In genomic region chr20:25194333-25194972, GRCh38 we compare ENCODE assay signal across 10 cellular contexts. TPM values are rescaled to one million over a fixed set of nuclear protein-coding genes. Genes with fewer than 3 reads are reported as not detected.
DNase-seq lines count a peak whose midpoint lies in the region; ATAC-seq and TF ChIP-seq lines count a peak whose summit lies in the region.
"Had no signal": no experiment of that assay in that cellular context is flagged by ENCODE, and none has a peak within 500 bp of the region (broad histone marks: within the 10 kb centered on the region; RNA-seq: fewer than 3 reads in every experiment).

No MANE protein-coding gene starts in this region.

- in situ Hi-C loops in GM23248 (cut with MboI) = no loop called here

- H2BK5ac ChIP-seq in neuronal stem cell (ENCODE audit: low read length) = no peak overlapping the region

- peak overlapping the region in 4 of 5 experiments; percentile 74 to 95 (median 92) for H3K27ac Mint-ChIP-seq in brain

- H3K4me1 ChIP-seq in BLaER1 (peaks cover 44% of the 10 kb centered on the region), GM23248 (ENCODE audit: insufficient read depth) (peaks cover 8% of the 10 kb centered on the region), neuronal stem cell (ENCODE audit: control insufficient read depth in 2 of 2, insufficient read depth in 1 of 2, low read depth in 1 of 2, low read length in 2 of 2) (peaks cover 14 to 15% of the 10 kb centered on the region in 2 donors)

- peak overlapping the region; percentile 37 for H2AK5ac ChIP-seq in neuronal stem cell (ENCODE audit: low read depth, low read length)

- no peak for TF ChIP-seq CTCF in brain (conservative IDR thresholded peaks at IDR 0.05)

- ATAC-seq in GM19324 (IDR thresholded peaks at IDR 0.05; ENCODE audit: low FRiP score, unreplicated experiment) = no peak

- H3K9me2 ChIP-seq in GM23248 (ENCODE audit: insufficient read depth) = no peaks in the 10 kb centered on the region

- H4K8ac ChIP-seq in neuronal stem cell (ENCODE audit: low read depth, low read length) = no peak overlapping the region

- H2AFZ ChIP-seq in GM23248 = peak overlapping the region; percentile 91; the same call in 1 of the 2 replicates
- H2AFZ ChIP-seq in neuronal stem cell (ENCODE audit: low read length) = no peak overlapping the region

- no peaks in the 10 kb centered on the region for H3K36me3 Mint-ChIP-seq in brain

- peak overlapping the region; percentile 32 for H2BK120ac ChIP-seq in neuronal stem cell (ENCODE audit: low read depth, low read length)

- H3K14ac ChIP-seq in neuronal stem cell (ENCODE audit: low read length) = no peak overlapping the region

- no peak overlapping the region for H2BK15ac ChIP-seq in neuronal stem cell (ENCODE audit: low read length)

- H3K9ac ChIP-seq in BLaER1 = no peak overlapping the region
- no peak overlapping the region for H3K9ac ChIP-seq in GM23248
- H3K9ac ChIP-seq in neuronal stem cell (ENCODE audit: low read depth, low read length, poor library complexity) = no peak overlapping the region

- H3K9me3 ChIP-seq in BLaER1 = peaks cover 9% of the 10 kb centered on the region
- no peaks in the 10 kb centered on the region for H3K9me3 ChIP-seq in GM23248 (ENCODE audit: low read depth)
- no peaks in the 10 kb centered on the region for H3K9me3 ChIP-seq in neuronal stem cell (replicated peaks in 1 of 2; ENCODE audit: control insufficient read depth in 2 of 2, insufficient read depth in 1 of 2, low read depth in 1 of 2, low read length in 2 of 2)

- H3K4me3 Mint-ChIP-seq in brain = peak overlapping the region; percentile 77 to 97 (median 91)

- no peak overlapping the region for H3K18ac ChIP-seq in neuronal stem cell (ENCODE audit: low read length)

- no peak overlapping the region for H4K91ac ChIP-seq in neuronal stem cell (ENCODE audit: low read depth, low read length, poor library complexity)

- WGBS in GM23248 (ENCODE audit: low coverage in 1 of 2, low lambda C conversion rate in 2 of 2, missing lambda C conversion rate in 2 of 2), 2 experiments = 88% methylated on average over 18 of the region's 18 CpGs
- no CpG with 5 or more reads among the region's 18 CpGs for WGBS in neuronal stem cell (ENCODE audit: extremely low coverage in 2 of 2, insufficient read length in 2 of 2, insufficient replicate concordance in 1 of 2), 2 donors

- H3K4ac ChIP-seq in neuronal stem cell (ENCODE audit: low read length) = no peak overlapping the region

- peaks cover 6% of the 10 kb centered on the region for H3K36me3 ChIP-seq in BLaER1
- H3K36me3 ChIP-seq in GM23248 (ENCODE audit: low read depth) = no peaks in the 10 kb centered on the region
- H3K36me3 ChIP-seq in neuronal stem cell (replicated peaks in 1 of 2; ENCODE audit: control insufficient read depth in 2 of 2, insufficient read depth in 2 of 2, low read length in 2 of 2) = peaks cover 0 to 7% of the 10 kb centered on the region in 2 donors

- peaks cover 27% of the 10 kb centered on the region for H3K27me3 Mint-ChIP-seq in brain

- peaks cover 2% of the 10 kb centered on the region for H3K79me1 ChIP-seq in neuronal stem cell (ENCODE audit: low read depth, low read length)

- H3K79me2 ChIP-seq in GM23248 (ENCODE audit: insufficient read depth) = peaks cover 38% of the 10 kb centered on the region

- DNase-seq in GM23248 = no peak
- DNase-seq in neuronal stem cell (ENCODE audit: low spot score) = no peak
- DNase-seq in DMS114 treated with DMSO at 0.1 percent for 48 hours (lab: John Stamatoyannopoulos, UW; ENCODE audit: unreplicated experiment) = no peak
- DNase-seq in NCI-H526 treated with DMSO at 0.1 percent for 48 hours (lab: John Stamatoyannopoulos, UW) = no peak
- DNase-seq in NCI-H2107 (lab: John Stamatoyannopoulos, UW) = no peak
- DNase-seq: activated CD8-positive, alpha-beta memory T cell treated with anti-CD3 and anti-CD28 coated beads for 24 hours; NCI-H187 had no signal

- no peaks in the 10 kb centered on the region for H3K27me3 ChIP-seq in BLaER1
- H3K27me3 ChIP-seq in GM23248 (replicated peaks; ENCODE audit: insufficient read depth) = no peaks in the 10 kb centered on the region
- H3K27me3 ChIP-seq in neuronal stem cell (ENCODE audit: control insufficient read depth in 3 of 3, insufficient read depth in 3 of 3, low read depth in 1 of 3, low read length in 3 of 3) = peaks cover 0 to 22% (median 0%) of the 10 kb centered on the region in 3 experiments

- H3K27ac ChIP-seq in BLaER1 (peak overlapping the region; percentile 87), GM23248 (no peak overlapping the region), neuronal stem cell (replicated peaks; ENCODE audit: low read length) (no peak overlapping the region)

- H3K4me2 ChIP-seq in BLaER1 (peak overlapping the region; percentile 97), GM23248 (ENCODE audit: unreplicated experiment) (no peak overlapping the region), neuronal stem cell (ENCODE audit: insufficient read depth, low read length, poor library complexity, severe bottlenecking) (no peak overlapping the region)

- peaks cover 0 to 2% (median 0%) of the 10 kb centered on the region in 5 experiments for H3K9me3 Mint-ChIP-seq in brain

- H3F3A ChIP-seq in GM23248 (ENCODE audit: insufficient read depth) = peaks cover 8% of the 10 kb centered on the region; the same call in 1 of the 2 replicates

- H4K20me1 ChIP-seq in BLaER1 (peaks cover 31% of the 10 kb centered on the region), GM23248 (ENCODE audit: insufficient read depth) (no peaks in the 10 kb centered on the region)

- H3K4me3 ChIP-seq in BLaER1 = peak overlapping the region; percentile 97; the same call in 1 of the 2 replicates
- H3K4me3 ChIP-seq in GM23248 = no peak overlapping the region
- peak overlapping the region in 1 of 2 donors; percentile 81 for H3K4me3 ChIP-seq in neuronal stem cell (ENCODE audit: low read length in 2 of 2)

- peaks cover 35% of the 10 kb centered on the region for H3K4me1 Mint-ChIP-seq in brain

- H3K23ac ChIP-seq in neuronal stem cell (ENCODE audit: low read depth, low read length, poor library complexity) = peak overlapping the region; percentile 13

- no peak overlapping the region for H2BK12ac ChIP-seq in neuronal stem cell (ENCODE audit: low read length)

RNA-seq across cellular contexts. Expression of gene ENTPD6, which starts 1.1 kb away (rescaled TPM):
- 46.4 and 50.4 TPM in 2 replicates for total RNA-seq in GM23248 (2014; rRNA removed; shearing (Covaris generic))
- polyA plus RNA-seq in GM23248 (2016; fragmentation: Nextera tagmentation; extraction: Ambion mirVana) (32.9 and 36.0 TPM in 2 replicates), brain (ENCODE audit: insufficient read depth, low read depth, low replicate concordance) (56.9 TPM)
- polyA plus RNA-seq in neuronal stem cell (2013, experiment 1 of 2) = 50.6 TPM
- 48.4 TPM for polyA plus RNA-seq in neuronal stem cell (2013, experiment 2 of 2)

RNA-seq across cellular contexts. Expression of gene PYGB, which starts 53.4 kb away (rescaled TPM):
- 116 and 123 TPM in 2 replicates for total RNA-seq in GM23248 (2014; rRNA removed; shearing (Covaris generic))
- polyA plus RNA-seq in GM23248 (2016; fragmentation: Nextera tagmentation; extraction: Ambion mirVana) = 74.1 and 78.3 TPM in 2 replicates
- 125 TPM for polyA plus RNA-seq in brain (ENCODE audit: insufficient read depth, low read depth, low replicate concordance)
- 31.3 TPM for polyA plus RNA-seq in neuronal stem cell (2013, experiment 1 of 2)
- polyA plus RNA-seq in neuronal stem cell (2013, experiment 2 of 2) = 32.4 TPM
